14 cellular contexts compared by ENCODE assay signal in the genomic region with DNA sequence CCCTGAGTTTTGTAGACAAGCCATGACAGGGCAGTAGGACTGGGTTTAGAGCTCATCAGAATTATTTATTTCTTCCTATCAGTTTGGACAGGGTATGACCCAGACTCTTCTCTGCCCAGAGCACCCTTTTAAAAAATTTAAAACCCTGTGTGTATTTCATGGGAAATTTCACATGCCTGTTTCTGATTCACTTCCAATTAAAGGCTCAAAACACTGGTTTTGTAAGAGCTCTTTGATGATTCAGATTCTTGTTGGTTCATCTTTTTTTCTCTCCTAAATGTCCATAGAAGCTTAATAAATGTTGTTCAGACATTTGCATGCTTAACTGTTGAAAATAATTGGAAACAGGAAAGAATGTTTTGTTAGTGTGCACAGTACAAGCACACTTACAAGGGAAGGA. TPM values are rescaled to one million over a fixed set of nuclear protein-coding genes. Genes with fewer than 3 reads are reported as not detected.
DNase-seq lines count a peak whose midpoint lies in the region; ATAC-seq and TF ChIP-seq lines count a peak whose summit lies in the region.
"Had no signal": no experiment of that assay in that cellular context is flagged by ENCODE, and none has a peak within 500 bp of the region (broad histone marks: within the 10 kb centered on the region; RNA-seq: fewer than 3 reads in every experiment).

No MANE protein-coding gene starts in this region.

- CTCF ChIA-PET in GM10248 (lab: Yijun Ruan, JAX), result interaction anchor here (1.1 to 2.3 kb wide), 3 partner anchors 14 to 77 kb away, joined by 3 to 8 read pairs (median 5); a partner anchor contains a TSS

- no peak for ATAC-seq in CD4-positive, CD25-positive, alpha-beta regulatory T cell (ENCODE audit: low read depth in 2 of 2)
- ATAC-seq in GM19324 (IDR thresholded peaks at IDR 0.05; ENCODE audit: low FRiP score, unreplicated experiment), result no peak

- H3K27ac Mint-ChIP-seq in CD4-positive, CD25-positive, alpha-beta regulatory T cell, result peak overlapping the region in 2 of 3 donors; percentile 66 to 73
- H3K27ac Mint-ChIP-seq: activated CD4-positive, alpha-beta T cell treated with anti-CD3 and anti-CD28 coated beads, Interleukin-2, amount 10 ng/mL, durations not matched to agents 7 days and 5 days; T-helper 1 cell treated with Interleukin-12 subunit alpha and Interleukin-12 subunit beta and Interleukin-4 antibody, amounts not matched to agents 30 μg/mL and 1 μg/mL, for 36 hours; type B pancreatic cell had no signal

- peak overlapping the region; percentile 25 for H3K9ac ChIP-seq in Loucy (ENCODE audit: low read depth, low read length, poor library complexity, severe bottlenecking)

- H3K4me1 ChIP-seq in CD4-positive, CD25-positive, alpha-beta regulatory T cell (ENCODE audit: control insufficient read depth, insufficient read depth, low read length, poor library complexity, severe bottlenecking), result peaks cover 60% of the 10 kb centered on the region
- peaks cover 82% of the 10 kb centered on the region for H3K4me1 ChIP-seq in Loucy (ENCODE audit: insufficient read depth, low read length, poor library complexity, severe bottlenecking)
- H3K4me1 ChIP-seq in osteoblast (ENCODE audit: insufficient read depth, low read length), result peaks cover 50% of the 10 kb centered on the region
- H3K4me1 ChIP-seq in testis, result no peaks in the 10 kb centered on the region

- H3K36me3 Mint-ChIP-seq in CD4-positive, CD25-positive, alpha-beta regulatory T cell, result peaks cover 54% of the 10 kb centered on the region

- H3K4me3 Mint-ChIP-seq in CD4-positive, CD25-positive, alpha-beta regulatory T cell, result peak overlapping the region in 2 of 4 donors; percentile 23 to 61
- H3K4me3 Mint-ChIP-seq: activated CD4-positive, alpha-beta T cell treated with anti-CD3 and anti-CD28 coated beads, Interleukin-2, amount 10 ng/mL, durations not matched to agents 7 days and 5 days; T-helper 1 cell treated with Interleukin-12 subunit alpha and Interleukin-12 subunit beta and Interleukin-4 antibody, amounts not matched to agents 30 μg/mL and 1 μg/mL, for 36 hours; type B pancreatic cell had no signal

- no peaks in the 10 kb centered on the region for H3K27me3 ChIP-seq in CD4-positive, CD25-positive, alpha-beta regulatory T cell (ENCODE audit: control insufficient read depth, insufficient read depth, low read length)
- H3K27me3 ChIP-seq in Loucy (ENCODE audit: insufficient read depth, low read length, poor library complexity, severe bottlenecking) (no peaks in the 10 kb centered on the region), osteoblast (ENCODE audit: insufficient read depth, low read length) (no peaks in the 10 kb centered on the region), testis (no peaks in the 10 kb centered on the region)

- peaks cover 100% of the 10 kb centered on the region for H3K79me2 ChIP-seq in Loucy (ENCODE audit: insufficient read depth, low read length)
- H3K79me2 ChIP-seq in osteoblast (ENCODE audit: insufficient read depth, low read length), result peaks cover 75% of the 10 kb centered on the region

- H3F3A ChIP-seq in Loucy (ENCODE audit: low read depth), result no peaks in the 10 kb centered on the region; the same call in 1 of the 2 replicates

- H3K36me3 ChIP-seq in CD4-positive, CD25-positive, alpha-beta regulatory T cell (ENCODE audit: control insufficient read depth, insufficient read depth, low read length), result peaks cover 31% of the 10 kb centered on the region
- H3K36me3 ChIP-seq in Loucy (ENCODE audit: insufficient read depth, low read length) (peaks cover 17% of the 10 kb centered on the region; the same call in 1 of the 2 replicates), osteoblast (ENCODE audit: insufficient read depth, low read length) (peaks cover 5% of the 10 kb centered on the region), testis (ENCODE audit: low read depth, missing control alignments) (no peaks in the 10 kb centered on the region)

- no peak for DNase-seq in CD4-positive, CD25-positive, alpha-beta regulatory T cell
- DNase-seq in epithelial cell of esophagus (ENCODE audit: low read depth) (peak; percentile 65), osteoblast (ENCODE audit: insufficient read length, low spot score, missing footprints) (no peak), NCI-H526 treated with DMSO at 0.1 percent for 48 hours (lab: John Stamatoyannopoulos, UW) (no peak), testis (no peak), GM10248 (ENCODE audit: extremely low spot score) (no peak)
- DNase-seq: activated CD4-positive, alpha-beta T cell treated with anti-CD3 and anti-CD28 coated beads, Interleukin-2, amount 10 ng/mL, durations not matched to agents 7 days and 5 days; activated naive CD4-positive, alpha-beta T cell treated with Interleukin-2 at 50 U/mL for 16 hours; cortex of kidney; GOT3 had no signal

- H3K4me2 ChIP-seq in Loucy (ENCODE audit: low read depth, low read length, poor library complexity, severe bottlenecking), result peak overlapping the region; percentile 67
- H3K4me2 ChIP-seq in osteoblast (ENCODE audit: insufficient read depth, low read length), result peak overlapping the region; percentile 53

- H3K27ac ChIP-seq in CD4-positive, CD25-positive, alpha-beta regulatory T cell (ENCODE audit: insufficient read depth, low read length, poor library complexity, severe bottlenecking), result no peak overlapping the region
- H3K27ac ChIP-seq in osteoblast (ENCODE audit: low read depth, low read length) (peak overlapping the region; percentile 93), testis (no peak overlapping the region)

- TF ChIP-seq POLR2A in testis (IDR thresholded peaks at IDR 0.05), result no peak

- H3K27me3 Mint-ChIP-seq in CD4-positive, CD25-positive, alpha-beta regulatory T cell, result no peaks in the 10 kb centered on the region
- H3K27me3 Mint-ChIP-seq: activated CD4-positive, alpha-beta T cell treated with anti-CD3 and anti-CD28 coated beads, Interleukin-2, amount 10 ng/mL, durations not matched to agents 7 days and 5 days had no signal

- H4K20me1 ChIP-seq in Loucy (ENCODE audit: insufficient read depth, low read length, poor library complexity, severe bottlenecking), result peaks cover 26% of the 10 kb centered on the region
- no peaks in the 10 kb centered on the region for H4K20me1 ChIP-seq in osteoblast (ENCODE audit: insufficient read depth, low read length)

- intact Hi-C loops in testis (cut with DNase I; ENCODE audit: low total_unique reads), result no loop called here

- peaks cover 56 to 98% (median 88%) of the 10 kb centered on the region in 4 donors for H3K4me1 Mint-ChIP-seq in CD4-positive, CD25-positive, alpha-beta regulatory T cell

- H3K9me3 Mint-ChIP-seq in CD4-positive, CD25-positive, alpha-beta regulatory T cell, result peaks cover 0 to 1% (median 0%) of the 10 kb centered on the region in 7 donors
- H3K9me3 Mint-ChIP-seq: T-helper 1 cell treated with Interleukin-12 subunit alpha and Interleukin-12 subunit beta and Interleukin-4 antibody, amounts not matched to agents 30 μg/mL and 1 μg/mL, for 36 hours had no signal

- no peaks in the 10 kb centered on the region for H3K9me2 ChIP-seq in Loucy (replicated peaks; ENCODE audit: low read depth, low read length)

- POLR2A ChIA-PET in GM10248 (lab: Yijun Ruan, JAX), result interaction anchor here (0.8 to 1.1 kb wide), 2 partner anchors 9 to 12 kb away, joined by 3 to 4 read pairs; no protein-coding TSS in a partner anchor

- peak overlapping the region; percentile 20 for H3K4me3 ChIP-seq in CD4-positive, CD25-positive, alpha-beta regulatory T cell (ENCODE audit: low read depth, low read length)
- H3K4me3 ChIP-seq in Loucy (ENCODE audit: low read length, poor library complexity, severe bottlenecking) (no peak overlapping the region), epithelial cell of esophagus (ENCODE audit: low read length) (no peak overlapping the region), osteoblast (ENCODE audit: insufficient read depth, low read length) (no peak overlapping the region), testis (no peak overlapping the region)

- no peak for TF ChIP-seq CTCF in Loucy (conservative IDR thresholded peaks at IDR 0.05; ENCODE audit: low read length)
- no peak for TF ChIP-seq CTCF in epithelial cell of esophagus (IDR thresholded peaks at IDR 0.05; ENCODE audit: insufficient read depth, low read depth, low read length, missing control alignments)
- no peak for TF ChIP-seq CTCF in osteoblast (IDR thresholded peaks at IDR 0.05; ENCODE audit: extremely low read depth, low read depth, low read length)
- no peak for TF ChIP-seq CTCF in testis (IDR thresholded peaks at IDR 0.05)
- no peak for TF ChIP-seq CTCF in GM10248 (IDR thresholded peaks at IDR 0.05; ENCODE audit: control extremely low read depth, extremely low read depth, low read depth, missing control alignments)

- no peak overlapping the region for H2AFZ ChIP-seq in Loucy (ENCODE audit: low read length)
- H2AFZ ChIP-seq in osteoblast (ENCODE audit: low read length), result peak overlapping the region; percentile 49

- H3K9me3 ChIP-seq in CD4-positive, CD25-positive, alpha-beta regulatory T cell (ENCODE audit: control insufficient read depth in 2 of 2, low read length in 2 of 2), result no peaks in the 10 kb centered on the region
- H3K9me3 ChIP-seq in Loucy (ENCODE audit: insufficient read depth, low read depth, low read length), result no peaks in the 10 kb centered on the region
- H3K9me3 ChIP-seq in osteoblast (ENCODE audit: low read depth, low read length), result no peaks in the 10 kb centered on the region
- no peaks in the 10 kb centered on the region for H3K9me3 ChIP-seq in testis

RNA-seq across cellular contexts. Expression of a gene that starts 13.8 kb away (rescaled TPM):
- 119 TPM for total RNA-seq in CD4-positive, CD25-positive, alpha-beta regulatory T cell
- polyA plus RNA-seq in CD4-positive, CD25-positive, alpha-beta regulatory T cell, result 10 to 100 TPM; 58.0 to 72.6 (median 65.5) TPM
- 23.5 and 23.9 TPM in 2 replicates for total RNA-seq in osteoblast
- total RNA-seq in testis, result 10 to 100 TPM; 13.3 to 16.7 TPM
- 8.7 TPM for polyA plus RNA-seq in testis (ENCODE audit: insufficient read depth, low read depth, low replicate concordance)
